In the genomic region with DNA sequence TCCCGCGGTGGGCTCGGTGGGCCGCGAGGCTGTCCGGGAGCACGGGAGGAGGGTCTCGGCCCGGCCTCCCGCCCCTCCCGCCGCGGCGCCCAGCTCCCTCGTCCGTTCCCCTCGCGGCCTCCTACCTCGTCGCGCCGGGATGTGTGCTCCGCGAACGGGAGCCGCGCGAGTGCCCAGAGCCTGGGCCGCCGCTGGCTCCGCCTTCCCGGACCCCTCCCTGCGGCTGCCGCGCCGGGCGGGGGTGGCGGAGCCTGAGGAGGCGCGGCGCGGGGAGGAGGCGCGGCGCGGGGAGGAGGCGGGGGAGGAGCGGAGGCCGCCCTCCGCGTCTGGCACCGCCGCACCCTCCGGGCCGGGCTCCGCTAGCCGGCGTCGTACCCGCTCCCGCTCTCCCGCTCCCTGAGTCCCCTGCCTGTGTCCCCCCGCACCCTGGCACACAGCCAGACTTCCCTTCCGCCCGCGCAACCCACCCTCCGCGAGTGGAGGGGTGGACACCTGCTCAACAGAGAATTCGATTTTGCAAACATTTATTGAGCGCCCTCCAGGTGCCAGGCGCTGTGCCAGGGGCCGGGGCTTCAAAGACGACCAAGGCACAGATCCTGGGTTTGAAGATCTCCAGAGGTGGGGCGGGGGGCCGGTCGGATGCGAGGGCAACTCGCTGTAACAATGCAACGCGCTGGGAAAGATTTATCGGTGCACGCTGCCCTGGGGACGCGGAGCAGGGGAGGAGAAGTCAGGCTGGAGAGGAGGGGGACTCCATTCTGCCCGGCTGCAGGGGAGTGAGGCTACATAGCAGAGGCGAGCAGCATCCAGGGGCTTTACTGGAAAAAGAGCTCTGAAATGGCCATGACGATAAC, we compare ENCODE assay signal across 8 cellular contexts. TPM values are rescaled to one million over a fixed set of nuclear protein-coding genes. Genes with fewer than 3 reads are reported as not detected.
DNase-seq lines count a peak whose midpoint lies in the region; ATAC-seq and TF ChIP-seq lines count a peak whose summit lies in the region.

A gene with protein sequence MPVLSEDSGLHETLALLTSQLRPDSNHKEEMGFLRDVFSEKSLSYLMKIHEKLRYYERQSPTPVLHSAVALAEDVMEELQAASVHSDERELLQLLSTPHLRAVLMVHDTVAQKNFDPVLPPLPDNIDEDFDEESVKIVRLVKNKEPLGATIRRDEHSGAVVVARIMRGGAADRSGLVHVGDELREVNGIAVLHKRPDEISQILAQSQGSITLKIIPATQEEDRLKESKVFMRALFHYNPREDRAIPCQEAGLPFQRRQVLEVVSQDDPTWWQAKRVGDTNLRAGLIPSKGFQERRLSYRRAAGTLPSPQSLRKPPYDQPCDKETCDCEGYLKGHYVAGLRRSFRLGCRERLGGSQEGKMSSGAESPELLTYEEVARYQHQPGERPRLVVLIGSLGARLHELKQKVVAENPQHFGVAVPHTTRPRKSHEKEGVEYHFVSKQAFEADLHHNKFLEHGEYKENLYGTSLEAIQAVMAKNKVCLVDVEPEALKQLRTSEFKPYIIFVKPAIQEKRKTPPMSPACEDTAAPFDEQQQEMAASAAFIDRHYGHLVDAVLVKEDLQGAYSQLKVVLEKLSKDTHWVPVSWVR (minus strand): TSS at position 171 of the 854 bp plus-strand sequence. CDS start 1,240 bp downstream, outside the sequence.

- peaks cover 8% of the 10 kb centered on the region; the same call in 1 of the 2 replicates for H3K79me2 ChIP-seq in PC-9 (ENCODE audit: low read depth)

- ATAC-seq in natural killer cell (peak; percentile 80 to 97 (median 94)), GM19023 (IDR thresholded peaks at IDR 0.05; ENCODE audit: unreplicated experiment) (no peak)

- TF ChIP-seq POLR2A in suprapubic skin (IDR thresholded peaks at IDR 0.05): no peak

- H3K27me3 ChIP-seq in PC-9 (ENCODE audit: insufficient read depth, low read depth): no peaks in the 10 kb centered on the region
- no peaks in the 10 kb centered on the region for H3K27me3 ChIP-seq in suprapubic skin

- H3K4me3 ChIP-seq in HFF-Myc (replicated peaks; ENCODE audit: low read depth, low read length): peak within 1 kb of the TSS; percentile 62
- peak within 1 kb of the TSS; percentile 60 for H3K4me3 ChIP-seq in PC-9
- H3K4me3 ChIP-seq in foreskin fibroblast (ENCODE audit: low read depth in 1 of 2, low read length in 2 of 2): peak within 1 kb of the TSS; percentile 59 to 70
- H3K4me3 ChIP-seq in suprapubic skin: peak within 1 kb of the TSS; percentile 73

- H3K4me1 ChIP-seq in PC-9 (replicated peaks; ENCODE audit: insufficient read depth): peaks cover 11% of the 10 kb centered on the region
- H3K4me1 ChIP-seq in suprapubic skin: peaks cover 21% of the 10 kb centered on the region

- TF ChIP-seq CTCF in AG09319 (IDR thresholded peaks at IDR 0.05; ENCODE audit: low read depth, low read length) (no peak), HFF-Myc (IDR thresholded peaks at IDR 0.05; ENCODE audit: low read depth, low read length, missing control alignments) (no peak), PC-9 (conservative IDR thresholded peaks at IDR 0.05) (no peak), foreskin fibroblast (IDR thresholded peaks at IDR 0.05; ENCODE audit: low read depth, low read length) (no peak), natural killer cell (IDR thresholded peaks at IDR 0.05) (no peak), suprapubic skin (IDR thresholded peaks at IDR 0.05) (no peak)

- no TSS peak for BruUV-seq in PC-9 (replicated peaks; lab: Mats Ljungman, UMichigan)

- no peaks in the 10 kb centered on the region for H3K9me3 Mint-ChIP-seq in natural killer cell

- H3K27ac ChIP-seq in PC-9 (0 out of 2 replicates have a peak within 1 kb of the TSS, but pooled peaks have one; percentile 30), suprapubic skin (no peak within 1 kb of the TSS)

- no peak for TF ChIP-seq EP300 in suprapubic skin (IDR thresholded peaks at IDR 0.05)

- peak within 1 kb of the TSS; percentile 76 for H3K4me3 Mint-ChIP-seq in natural killer cell

- peaks cover 24 to 34% of the 10 kb centered on the region in 2 donors for H3K27me3 Mint-ChIP-seq in natural killer cell (ENCODE audit: low read depth in 2 of 2)

- H3K36me3 Mint-ChIP-seq in natural killer cell: no peaks in the 10 kb centered on the region

- no peaks in the 10 kb centered on the region for H3K9me2 ChIP-seq in PC-9 (ENCODE audit: insufficient read depth)

- H3F3A ChIP-seq in PC-9 (ENCODE audit: insufficient read depth, low read depth): peaks cover 17% of the 10 kb centered on the region; the same call in 1 of the 2 replicates

- H2AFZ ChIP-seq in PC-9: peak within 1 kb of the TSS; percentile 65; the same call in 1 of the 2 replicates

- H3K36me3 ChIP-seq in PC-9 (ENCODE audit: low read depth) (peaks cover 7% of the 10 kb centered on the region; the same call in 1 of the 2 replicates), suprapubic skin (peaks cover 9% of the 10 kb centered on the region)

- DNase-seq in AG09319 (ENCODE audit: extremely low read depth, low read depth): peak; percentile 20
- no peak for DNase-seq in HFF-Myc (ENCODE audit: extremely low read depth, low read depth)
- DNase-seq in PC-9: peak in 1 of 2 experiments; percentile 79
- DNase-seq in activated naive CD4-positive, alpha-beta T cell treated with Interleukin-2 at 50 U/mL for 16 hours: peak; percentile 52
- peak; percentile 73 to 92 for DNase-seq in foreskin fibroblast
- peak; percentile 27 for DNase-seq in natural killer cell
- DNase-seq in suprapubic skin (ENCODE audit: low spot score in 2 of 2): no peak

- 4% methylated on average over 20 of the region's 87 CpGs for WGBS in suprapubic skin

- CTCF ChIA-PET in PC-9 (lab: Charles Lee): no interaction called here

- POLR2A ChIA-PET in PC-9 (lab: Charles Lee; ENCODE audit: unreplicated experiment): no interaction called here

- peak within 1 kb of the TSS; percentile 84 for H3K4me2 ChIP-seq in PC-9

- no peaks in the 10 kb centered on the region for H4K20me1 ChIP-seq in PC-9 (ENCODE audit: insufficient read depth)

- no peak within 1 kb of the TSS for H3K27ac Mint-ChIP-seq in natural killer cell

- intact Hi-C loops in PC-9 (cut with micrococcal nuclease; ENCODE audit: unreplicated experiment): no loop called here
- intact Hi-C loops in natural killer cell (cut with micrococcal nuclease): no loop called here

- H3K4me1 Mint-ChIP-seq in natural killer cell: peaks cover 10 to 13% of the 10 kb centered on the region in 2 donors

- H3K9me3 ChIP-seq in PC-9 (ENCODE audit: insufficient read depth, low read depth) (no peaks in the 10 kb centered on the region), suprapubic skin (no peaks in the 10 kb centered on the region)

RNA-seq across cellular contexts. Expression of the gene that starts here (rescaled TPM):
- total RNA-seq in PC-9 (2021): 17.4 and 22.0 TPM in 2 replicates
- total RNA-seq in natural killer cell: not detected
- total RNA-seq in suprapubic skin: 1 to 10 TPM; 5.4 to 8.0 (median 5.9) TPM

Comparison
In these comparisons a context has a peak if more than half of its experiments do, and no peak if none do; other contexts are left out.
1. RNA of the gene that starts here (total RNA-seq): 17.4 to 22.0 TPM in PC-9 and 5.4 to 8.0 TPM in suprapubic skin; not detected in natural killer cell; every median in the first group is over 4 times any median in the second.
2. Peak in DNase-seq and ATAC-seq in natural killer cell; RNA of the gene not detected or under 1 TPM.
3. DNase-seq: peak in AG09319 (single experiment), activated naive CD4-positive, alpha-beta T cell treated with Interleukin-2 at 50 U/mL for 16 hours (single experiment) and foreskin fibroblast (2 of 2); none in HFF-Myc (single experiment) and suprapubic skin (0 of 2).
4. Peak in every context shown above with its lines, with median percentiles within 50 percentile points of each other: H3K4me3 ChIP-seq.